ENCODE assay signal across 21 cellular contexts in the genomic region with DNA sequence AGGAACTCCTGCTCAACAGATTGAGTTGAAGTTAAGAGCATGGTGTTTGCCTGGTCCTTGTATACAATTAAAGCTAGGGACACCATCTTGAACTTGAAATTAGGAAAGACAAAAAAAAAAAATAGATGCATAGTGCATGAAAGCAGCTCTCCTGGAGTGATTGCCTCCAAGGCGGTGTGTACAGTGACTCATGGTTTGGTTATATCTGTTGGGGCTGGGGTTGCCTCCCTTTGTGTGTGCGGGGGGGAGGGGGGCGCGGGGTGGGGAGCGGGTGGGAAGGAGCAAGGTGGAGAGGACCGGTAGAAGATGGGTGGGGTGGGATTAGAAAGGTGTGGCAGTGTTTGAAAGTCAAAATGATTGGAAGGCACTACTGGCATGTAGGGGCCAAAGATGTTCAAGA. TPM values are rescaled to one million over a fixed set of nuclear protein-coding genes. Genes with fewer than 3 reads are reported as not detected.
"Had no signal": no experiment of that assay in that cellular context is flagged by ENCODE, and none has a peak within 500 bp of the region (broad histone marks: within the 10 kb centered on the region; RNA-seq: fewer than 3 reads in every experiment).

No MANE protein-coding gene starts in this region.

- ATAC-seq: Panc1, Right ventricle myocardium inferior, SK-N-SH treated with all-trans-retinoic acid at 6 μM for 48 hours, T-helper 17 cell had no signal

- H3K27ac ChIP-seq: KMS-11, SJCRH30 had no signal

- H3K36me3 ChIP-seq: SJCRH30 had no signal

- H3K27me3 ChIP-seq: SJCRH30 had no signal

- H3K4me3 ChIP-seq: SJCRH30 had no signal

- DNase-seq: Kasumi-1, MM.1S, NCI-H1092 treated with DMSO at 0.1 percent for 48 hours, NCI-H1436, NCI-H187 treated with DMSO at 0.1 percent for 48 hours, NCI-H2081 treated with DMSO at 0.1 percent for 48 hours, NCI-H2171, NCI-H345, NCI-H524, NCI-H526 treated with DMSO at 0.1 percent for 48 hours, NCI-H774, SHP77 treated with DMSO at 0.1 percent for 48 hours, SJCRH30, T-helper 1 cell, T-helper 17 cell had no signal

- H3K9me3 ChIP-seq: SJCRH30 had no signal

- H3K4me1 ChIP-seq: SJCRH30 had no signal

- H3K27ac Mint-ChIP-seq: T-helper 17 cell had no signal

- H3K9ac ChIP-seq: KMS-11 had no signal

RNA-seq across cellular contexts. Expression of a gene that starts 3.4 kb away (rescaled TPM):
- total RNA-seq: HT-29, M059J, Right ventricle myocardium inferior, SJCRH30 had no signal
